In genomic region chr15:60695713-60696522, GRCh38 we compare ENCODE assay signal across 10 cellular contexts.
DNase-seq lines count a peak whose midpoint lies in the region; ATAC-seq and TF ChIP-seq lines count a peak whose summit lies in the region.
"Had no signal": no experiment of that assay in that cellular context is flagged by ENCODE, and none has a peak within 500 bp of the region (broad histone marks: within the 10 kb centered on the region; RNA-seq: fewer than 3 reads in every experiment).

No MANE protein-coding gene starts in this region.

- no peak overlapping the region for H3K27ac ChIP-seq in coronary artery

- no peaks in the 10 kb centered on the region for H3K27me3 Mint-ChIP-seq in activated naive CD4-positive, alpha-beta T cell treated with anti-CD3 and anti-CD28 coated beads, Interleukin-2, amount 10 ng/mL, durations not matched to agents 7 days and 5 days
- peaks cover 6% of the 10 kb centered on the region for H3K27me3 Mint-ChIP-seq in nephron progenitor cell (ENCODE audit: low read depth, poor library complexity)

- ATAC-seq in GM21381 (IDR thresholded peaks at IDR 0.05; ENCODE audit: unreplicated experiment): no peak
- ATAC-seq: esophagus mucosa had no signal

- H3K27ac Mint-ChIP-seq in activated naive CD4-positive, alpha-beta T cell treated with anti-CD3 and anti-CD28 coated beads, Interleukin-2, amount 10 ng/mL, durations not matched to agents 7 days and 5 days: no peak overlapping the region
- peak overlapping the region; percentile 55 for H3K27ac Mint-ChIP-seq in nephron progenitor cell

- no peak overlapping the region for H3K4me3 ChIP-seq in coronary artery

- H3K36me3 Mint-ChIP-seq in activated naive CD4-positive, alpha-beta T cell treated with anti-CD3 and anti-CD28 coated beads, Interleukin-2, amount 10 ng/mL, durations not matched to agents 7 days and 5 days: no peaks in the 10 kb centered on the region
- no peaks in the 10 kb centered on the region for H3K36me3 Mint-ChIP-seq in nephron progenitor cell (ENCODE audit: low read depth)

- H3K4me1 Mint-ChIP-seq in activated naive CD4-positive, alpha-beta T cell treated with anti-CD3 and anti-CD28 coated beads, Interleukin-2, amount 10 ng/mL, durations not matched to agents 7 days and 5 days: peaks cover 21% of the 10 kb centered on the region
- peaks cover 86% of the 10 kb centered on the region for H3K4me1 Mint-ChIP-seq in nephron progenitor cell

- DNase-seq in activated CD4-positive, alpha-beta T cell treated with anti-CD3 and anti-CD28 coated beads for 24 hours (ENCODE audit: low read depth in 2 of 2): peak; percentile 72 to 79
- DNase-seq in activated naive CD4-positive, alpha-beta T cell treated with anti-CD3 and anti-CD28 coated beads, Interleukin-2, amount 10 ng/mL, durations not matched to agents 7 days and 5 days: peak; percentile 48
- DNase-seq in nephron progenitor cell (no peak), DMS 273 (lab: John Stamatoyannopoulos, UW; ENCODE audit: unreplicated experiment) (no peak), coronary artery (ENCODE audit: low spot score) (no peak)
- DNase-seq in stimulated activated CD8-positive, alpha-beta memory T cell treated with anti-CD3 and anti-CD28 coated beads, Interleukin-7, amount 100 ng/mL, for 4 hours (ENCODE audit: low read depth in 2 of 2): peak; percentile 55 to 68
- DNase-seq in effector CD8-positive, alpha-beta T cell (lab: John Stamatoyannopoulos, UW): no peak
- DNase-seq: NCI-H2171 had no signal

- TF ChIP-seq CTCF in nephron progenitor cell (IDR thresholded peaks at IDR 0.05): no peak
- no peak for TF ChIP-seq CTCF in coronary artery (IDR thresholded peaks at IDR 0.05)

- no peaks in the 10 kb centered on the region for H3K9me3 Mint-ChIP-seq in activated naive CD4-positive, alpha-beta T cell treated with anti-CD3 and anti-CD28 coated beads, Interleukin-2, amount 10 ng/mL, durations not matched to agents 7 days and 5 days
- no peaks in the 10 kb centered on the region for H3K9me3 Mint-ChIP-seq in nephron progenitor cell

- CTCF ChIA-PET in activated naive CD4-positive, alpha-beta T cell treated with anti-CD3 and anti-CD28 coated beads, Interleukin-2, amount 10 ng/mL, durations not matched to agents 7 days and 5 days (lab: Charles Lee): interaction anchor here (0.5 to 1.5 kb wide), 7 partner anchors 14 to 424 kb away, joined by 3 to 4 read pairs (median 4); no protein-coding TSS in a partner anchor

- H3K4me3 Mint-ChIP-seq in activated naive CD4-positive, alpha-beta T cell treated with anti-CD3 and anti-CD28 coated beads, Interleukin-2, amount 10 ng/mL, durations not matched to agents 7 days and 5 days: no peak overlapping the region
- H3K4me3 Mint-ChIP-seq in nephron progenitor cell: peak overlapping the region; percentile 2

Comparison
In these comparisons a context has a peak if more than half of its experiments do, and no peak if none do; other contexts are left out.
1. DNase-seq: peak in activated CD4-positive, alpha-beta T cell treated with anti-CD3 and anti-CD28 coated beads for 24 hours (2 of 2), activated naive CD4-positive, alpha-beta T cell treated with anti-CD3 and anti-CD28 coated beads, Interleukin-2, amount 10 ng/mL, durations not matched to agents 7 days and 5 days (single experiment) and stimulated activated CD8-positive, alpha-beta memory T cell treated with anti-CD3 and anti-CD28 coated beads, Interleukin-7, amount 100 ng/mL, for 4 hours (2 of 2); none in nephron progenitor cell (single experiment), DMS 273 (single experiment), effector CD8-positive, alpha-beta T cell (single experiment) and coronary artery (single experiment).